Comparison of ENCODE assay signal across 27 cellular contexts in the genomic region with DNA sequence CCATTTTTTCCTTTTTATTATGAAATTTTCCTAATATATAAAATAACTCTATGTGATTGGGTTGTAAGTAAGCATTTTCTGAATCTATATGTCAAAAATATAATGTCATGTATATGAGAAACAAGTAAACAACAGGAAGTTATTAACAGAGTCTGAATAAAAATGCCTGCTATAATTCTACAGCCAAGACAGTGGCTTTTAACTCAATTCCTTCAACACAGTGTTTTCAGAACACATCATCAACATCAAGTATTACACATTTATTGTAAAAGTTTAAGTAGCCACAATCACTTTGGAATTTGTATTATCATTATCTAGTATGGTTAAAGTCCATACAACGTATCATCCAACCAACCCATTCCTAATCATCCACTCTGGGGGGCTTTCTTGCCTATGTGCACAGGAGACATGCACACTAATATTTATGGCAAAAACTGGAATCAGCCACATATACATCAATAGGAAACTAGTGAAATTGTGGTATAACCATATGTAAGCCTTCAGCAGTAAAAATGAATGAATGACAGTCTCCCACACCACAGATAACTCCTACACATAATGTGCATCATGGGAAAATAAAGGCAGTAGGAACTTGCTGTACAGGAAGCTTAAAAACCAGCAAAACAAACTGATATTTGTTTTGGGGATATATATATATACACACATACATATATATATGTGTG.
"Had no signal": no experiment of that assay in that cellular context is flagged by ENCODE, and none has a peak within 500 bp of the region (broad histone marks: within the 10 kb centered on the region; RNA-seq: fewer than 3 reads in every experiment).

No MANE protein-coding gene starts in this region.

- H3K36me3 ChIP-seq: esophagus squamous epithelium, gastrocnemius medialis, heart right ventricle, left lung, lower lobe of right lung had no signal

- H3K36me3 Mint-ChIP-seq: mesothelial cell of epicardium had no signal

- H3K27me3 Mint-ChIP-seq: effector memory CD8-positive, alpha-beta T cell; naive thymus-derived CD8-positive, alpha-beta T cell had no signal

- H3K4me3 ChIP-seq: esophagus squamous epithelium, gastrocnemius medialis, heart right ventricle, left lung, lower lobe of right lung, mucosa of descending colon had no signal

- H3K27ac ChIP-seq: epithelial cell of prostate, esophagus squamous epithelium, gastrocnemius medialis, heart right ventricle, left lung, lower lobe of right lung had no signal

- H3K27ac Mint-ChIP-seq: dendritic cell treated with granulocyte-macrophage colony-stimulating factor and Interleukin-4, amounts not matched to agents 40 ng/mL and 50 ng/mL, for 4 days; effector memory CD8-positive, alpha-beta T cell; endodermal cell; mesothelial cell of epicardium; naive B cell; naive thymus-derived CD8-positive, alpha-beta T cell had no signal

- H3K9me3 ChIP-seq: esophagus squamous epithelium, gastrocnemius medialis, heart right ventricle, left lung, lower lobe of right lung, mucosa of descending colon had no signal

- H3K4me1 Mint-ChIP-seq: mesothelial cell of epicardium had no signal

- H3K4me3 Mint-ChIP-seq: dendritic cell treated with granulocyte-macrophage colony-stimulating factor and Interleukin-4, amounts not matched to agents 40 ng/mL and 50 ng/mL, for 4 days; effector memory CD8-positive, alpha-beta T cell; endodermal cell; mesothelial cell of epicardium; naive B cell had no signal

- FAIRE-seq: islet of Langerhans, keratinocyte had no signal

- H3K9me3 Mint-ChIP-seq: dendritic cell treated with granulocyte-macrophage colony-stimulating factor and Interleukin-4, amounts not matched to agents 40 ng/mL and 50 ng/mL, for 4 days; effector memory CD8-positive, alpha-beta T cell; naive B cell; naive thymus-derived CD8-positive, alpha-beta T cell had no signal

- H3K27me3 ChIP-seq: esophagus squamous epithelium, gastrocnemius medialis, heart right ventricle, left lung had no signal

- DNase-seq: cortex of kidney; effector CD8-positive, alpha-beta T cell; effector memory CD8-positive, alpha-beta T cell; endodermal cell; erythroblast; esophagus squamous epithelium; foreskin fibroblast; foreskin melanocyte; gastrocnemius medialis; glutamatergic neuron; head of caudate nucleus; heart right ventricle; hippocampal formation; left cardiac atrium; left lung; left ventricle myocardium superior; lower lobe of right lung; mesenchymal stem cell; mucosa of descending colon; naive B cell; naive thymus-derived CD8-positive, alpha-beta T cell had no signal

- ATAC-seq: effector memory CD8-positive, alpha-beta T cell; esophagus mucosa; gastrocnemius medialis; heart right ventricle; left cardiac atrium; left lung; left ventricle myocardium superior; lower lobe of right lung; mucosa of descending colon; naive thymus-derived CD8-positive, alpha-beta T cell had no signal

- H3K4me1 ChIP-seq: esophagus squamous epithelium, gastrocnemius medialis, lower lobe of right lung had no signal
